In genomic region chr9:114477642-114478041, GRCh38 we compare ENCODE assay signal across 24 cellular contexts. TPM values are rescaled to one million over a fixed set of nuclear protein-coding genes. Genes with fewer than 3 reads are reported as not detected.
DNase-seq lines count a peak whose midpoint lies in the region; ATAC-seq, FAIRE-seq and TF ChIP-seq lines count a peak whose summit lies in the region.
"Had no signal": no experiment of that assay in that cellular context is flagged by ENCODE, and none has a peak within 500 bp of the region (broad histone marks: within the 10 kb centered on the region; RNA-seq: fewer than 3 reads in every experiment).

No MANE protein-coding gene starts in this region.

- in situ Hi-C loops in HepG2 (cut with HindIII; ENCODE audit: extremely low pct_ligation_motif_present, low pct_unique_long_range_greater_than_20kb): no loop called here

- BruUV-seq in HepG2 (replicated peaks; lab: Mats Ljungman, UMichigan): no TSS peak

- H3K9me3 Mint-ChIP-seq in GM23338 (no peaks in the 10 kb centered on the region), endodermal cell (no peaks in the 10 kb centered on the region), immature natural killer cell (no peaks in the 10 kb centered on the region)
- H3K9me3 Mint-ChIP-seq: CD4-positive, alpha-beta T cell; CD8-positive, alpha-beta T cell had no signal

- no peak overlapping the region for H3K9ac ChIP-seq in endodermal cell (ENCODE audit: extremely low read depth, low read length, poor library complexity, severe bottlenecking)
- no peak overlapping the region for H3K9ac ChIP-seq in HepG2 (ENCODE audit: insufficient read depth, low read depth, low read length)
- H3K9ac ChIP-seq: BLaER1 treated with 17β-estradiol and CSF1 and Interleukin-3, amounts not matched to agents 10 nM and 100 nM had no signal

- H3F3A ChIP-seq in GM23338 (replicated peaks; ENCODE audit: low read depth): no peaks in the 10 kb centered on the region

- TF ChIP-seq CTCF in GM23338 (conservative IDR thresholded peaks at IDR 0.05; ENCODE audit: low read depth in 2 of 2) (no peak), VCaP (conservative IDR thresholded peaks at IDR 0.05) (no peak), adrenal gland (IDR thresholded peaks at IDR 0.05) (no peak), endodermal cell (conservative IDR thresholded peaks at IDR 0.05) (no peak), HepG2 (CRISPR knock-in tag; IDR thresholded peaks at IDR 0.05) (no peak)

- peak; percentile 26 for DNase-seq in GM23338 (ENCODE audit: low spot score)
- DNase-seq in adrenal gland: peak in 2 of 7 donors; percentile 21 to 49
- DNase-seq in endodermal cell: peak; percentile 63
- DNase-seq in HepG2 (ENCODE audit: low spot score): no peak
- no peak for DNase-seq in NCI-H1048 (lab: John Stamatoyannopoulos, UW)
- DNase-seq in immature natural killer cell: no peak
- DNase-seq: AML-193; Caco-2; Calu3; CD4-positive, alpha-beta T cell; CD8-positive, alpha-beta T cell; DMS79 treated with DMSO at 0.1 percent for 48 hours; GF-D8 had no signal

- POLR2A ChIA-PET in HepG2 (lab: Yijun Ruan, JAX): no interaction called here

- H2AFZ ChIP-seq in GM23338 (no peak overlapping the region), HepG2 (ENCODE audit: low read length) (no peak overlapping the region)

- H3K27me3 ChIP-seq in GM23338 (ENCODE audit: insufficient read depth) (no peaks in the 10 kb centered on the region), adrenal gland (no peaks in the 10 kb centered on the region), endodermal cell (ENCODE audit: control insufficient read depth, insufficient read depth, low read length, poor library complexity, severe bottlenecking) (no peaks in the 10 kb centered on the region), HepG2 (ENCODE audit: control insufficient read depth in 1 of 2, insufficient read depth in 2 of 2, low read length in 2 of 2) (no peaks in the 10 kb centered on the region)
- H3K27me3 ChIP-seq: BLaER1 treated with 17β-estradiol and CSF1 and Interleukin-3, amounts not matched to agents 10 nM and 100 nM had no signal

- WGBS in adrenal gland, 4 donors: 82 to 95% (median 87%) methylated on average over 2 to 3 of the region's 3 CpGs
- WGBS in endodermal cell (ENCODE audit: insufficient coverage in 1 of 2, insufficient read length in 1 of 2), 2 experiments: 90 to 100% methylated on average over 1 to 3 of the region's 3 CpGs
- WGBS in HepG2 (ENCODE audit: low lambda C conversion rate): 84% methylated on average over 1 of the region's 3 CpGs

- H3K27me3 Mint-ChIP-seq in GM23338 (ENCODE audit: insufficient read depth, low read depth, poor library complexity) (peaks cover 8% of the 10 kb centered on the region), endodermal cell (ENCODE audit: insufficient read depth) (no peaks in the 10 kb centered on the region), immature natural killer cell (ENCODE audit: low read depth in 3 of 3) (peaks cover 5 to 8% (median 6%) of the 10 kb centered on the region in 3 donors)
- H3K27me3 Mint-ChIP-seq: CD4-positive, alpha-beta T cell had no signal

- no peaks in the 10 kb centered on the region for H3K36me3 ChIP-seq in GM23338 (ENCODE audit: insufficient read depth)
- peaks cover 0 to 3% of the 10 kb centered on the region in 2 donors for H3K36me3 ChIP-seq in adrenal gland (replicated peaks in 1 of 2)
- H3K36me3 ChIP-seq in endodermal cell (ENCODE audit: control insufficient read depth, insufficient read depth, low read length): no peaks in the 10 kb centered on the region
- peaks cover 0 to 8% of the 10 kb centered on the region in 2 experiments; a peak in 1 of 5 replicates for H3K36me3 ChIP-seq in HepG2 (replicated peaks in 1 of 2; ENCODE audit: control insufficient read depth in 1 of 2, insufficient read depth in 2 of 2, low read length in 2 of 2)
- H3K36me3 ChIP-seq: BLaER1 treated with 17β-estradiol and CSF1 and Interleukin-3, amounts not matched to agents 10 nM and 100 nM had no signal

- H3K9me3 ChIP-seq in adrenal gland (replicated peaks in 1 of 3) (no peaks in the 10 kb centered on the region), endodermal cell (ENCODE audit: control insufficient read depth, low read length) (no peaks in the 10 kb centered on the region), HepG2 (ENCODE audit: low read length) (no peaks in the 10 kb centered on the region)
- H3K9me3 ChIP-seq: A549; BLaER1 treated with 17β-estradiol and CSF1 and Interleukin-3, amounts not matched to agents 10 nM and 100 nM; Caco-2 had no signal

- peak overlapping the region; percentile 72 for H3K27ac Mint-ChIP-seq in GM23338
- H3K27ac Mint-ChIP-seq in endodermal cell: no peak overlapping the region
- H3K27ac Mint-ChIP-seq in immature natural killer cell: peak overlapping the region in 1 of 6 donors; percentile 43
- H3K27ac Mint-ChIP-seq: B cell; CD4-positive, alpha-beta T cell; CD8-positive, alpha-beta T cell had no signal

- H3K4me3 Mint-ChIP-seq in GM23338 (no peak overlapping the region), endodermal cell (no peak overlapping the region), immature natural killer cell (no peak overlapping the region)
- H3K4me3 Mint-ChIP-seq: B cell; CD4-positive, alpha-beta T cell; CD8-positive, alpha-beta T cell had no signal

- CTCF ChIA-PET in HepG2 (lab: Yijun Ruan, JAX; ENCODE audit: low intra/inter-chr PET ratio, low total read pairs): no interaction called here

- H3K79me2 ChIP-seq in GM23338 (replicated peaks; ENCODE audit: insufficient read depth): no peaks in the 10 kb centered on the region
- H3K79me2 ChIP-seq in HepG2 (ENCODE audit: insufficient read depth, low read length): no peaks in the 10 kb centered on the region

- TF ChIP-seq RAD21 in HepG2 (CRISPR knock-in tag; IDR thresholded peaks at IDR 0.05): no peak

- no peaks in the 10 kb centered on the region for H4K20me1 ChIP-seq in GM23338 (replicated peaks; ENCODE audit: insufficient read depth)
- H4K20me1 ChIP-seq in HepG2 (ENCODE audit: insufficient read depth, low read length): peaks cover 3% of the 10 kb centered on the region; the same call in 1 of the 2 replicates
- H4K20me1 ChIP-seq: BLaER1 treated with 17β-estradiol and CSF1 and Interleukin-3, amounts not matched to agents 10 nM and 100 nM had no signal

- FAIRE-seq in HepG2 (lab: Jason Lieb, UNC): no peak
- FAIRE-seq: A549, D721Med, G401.6, GM12891, GM19239 had no signal

- H3K4me1 ChIP-seq in GM23338 (ENCODE audit: insufficient read depth) (no peaks in the 10 kb centered on the region), adrenal gland (replicated peaks in 1 of 2) (peaks cover 33 to 83% of the 10 kb centered on the region in 2 donors), endodermal cell (ENCODE audit: control insufficient read depth, insufficient read depth, low read length) (no peaks in the 10 kb centered on the region), HepG2 (ENCODE audit: insufficient read depth, low read length) (no peaks in the 10 kb centered on the region)
- H3K4me1 ChIP-seq: A549, Caco-2 had no signal

- intact Hi-C loops in adrenal gland (cut with DNase I) (no loop called here), HepG2 (cut with micrococcal nuclease; ENCODE audit: unreplicated experiment) (no loop called here)

- TF ChIP-seq EP300 in HepG2 (IDR thresholded peaks at IDR 0.05; ENCODE audit: low read depth in 2 of 2, low read length in 2 of 2) (no peak), HepG2 (CRISPR knock-in tag; IDR thresholded peaks at IDR 0.05; ENCODE audit: borderline replicate concordance) (no peak)

- no peak for ATAC-seq in GM23338
- ATAC-seq in HepG2: no peak
- no peak for ATAC-seq in GM19324 (IDR thresholded peaks at IDR 0.05; ENCODE audit: low FRiP score, unreplicated experiment)
- ATAC-seq: A549; CD8-positive, alpha-beta T cell had no signal

- TF ChIP-seq POLR2A in adrenal gland (IDR thresholded peaks at IDR 0.05) (no peak), HepG2 (IDR thresholded peaks at IDR 0.05; ENCODE audit: insufficient read depth in 1 of 2, low read depth in 2 of 2, low read length in 2 of 2) (no peak)

- H3K9me2 ChIP-seq in GM23338 (ENCODE audit: insufficient read depth): no peaks in the 10 kb centered on the region

- peaks cover 18% of the 10 kb centered on the region for H3K4me1 Mint-ChIP-seq in GM23338
- peaks cover 2% of the 10 kb centered on the region for H3K4me1 Mint-ChIP-seq in endodermal cell
- peaks cover 7 to 10% of the 10 kb centered on the region in 2 donors for H3K4me1 Mint-ChIP-seq in immature natural killer cell

- no peak overlapping the region for H3K4me2 ChIP-seq in GM23338
- no peak overlapping the region for H3K4me2 ChIP-seq in HepG2 (ENCODE audit: low read depth, low read length)
- H3K4me2 ChIP-seq: A549; BLaER1 treated with 17β-estradiol and CSF1 and Interleukin-3, amounts not matched to agents 10 nM and 100 nM had no signal

- H3K4me3 ChIP-seq in GM23338 (no peak overlapping the region), adrenal gland (no peak overlapping the region), endodermal cell (ENCODE audit: low read length) (no peak overlapping the region), HepG2 (replicated peaks in 1 of 3; ENCODE audit: insufficient read depth in 1 of 3, low read depth in 2 of 3, low read length in 3 of 3) (no peak overlapping the region)
- H3K4me3 ChIP-seq: A549; BLaER1 treated with 17β-estradiol and CSF1 and Interleukin-3, amounts not matched to agents 10 nM and 100 nM had no signal

- H3K27ac ChIP-seq in GM23338 (ENCODE audit: low read depth) (no peak overlapping the region), VCaP (peak overlapping the region; percentile 60; the same call in 1 of the 2 replicates), adrenal gland (peak overlapping the region in 3 of 5 donors; percentile 74 to 83 (median 76)), endodermal cell (ENCODE audit: low read depth, low read length) (no peak overlapping the region), HepG2 (ENCODE audit: extremely low read length, insufficient read depth, low read length) (no peak overlapping the region)
- H3K27ac ChIP-seq: 22Rv1; A549; BLaER1 treated with 17β-estradiol and CSF1 and Interleukin-3, amounts not matched to agents 10 nM and 100 nM; C4-2B had no signal

- H3K36me3 Mint-ChIP-seq in GM23338 (ENCODE audit: low read depth) (no peaks in the 10 kb centered on the region; the same call in 1 of the 3 replicates), endodermal cell (ENCODE audit: low read depth) (no peaks in the 10 kb centered on the region), immature natural killer cell (no peaks in the 10 kb centered on the region)
- H3K36me3 Mint-ChIP-seq: CD8-positive, alpha-beta T cell had no signal

RNA-seq across cellular contexts. Expression of gene WHRN, which starts 27.6 kb away (rescaled TPM):
- 8.9 and 11.2 TPM in 2 replicates for total RNA-seq in GM23338 (2014; rRNA removed; shearing (Covaris generic))
- polyA plus RNA-seq in GM23338 (2016; fragmentation: Nextera tagmentation; extraction: Ambion mirVana): 7.2 and 8.3 TPM in 2 replicates
- 100 to 1,000 TPM in 4 of 8 donors, 10 to 100 TPM in 4; 67.2 to 154 (median 96.4) TPM for total RNA-seq in adrenal gland
- polyA plus RNA-seq in adrenal gland: 100 to 1,000 TPM in 2 of 3 donors, 10 to 100 TPM in 1; 34.8 to 359 (median 247) TPM
- 10 to 100 TPM in 1 of 2 donors, 1 to 10 TPM in 1; 7.0 to 12.8 TPM for total RNA-seq in endodermal cell
- 17.9 TPM for polyA plus RNA-seq in endodermal cell (2013, experiment 1 of 2)
- 16.1 TPM for polyA plus RNA-seq in endodermal cell (2013, experiment 2 of 2)
- 1.8 and 2.3 TPM in 2 replicates for total RNA-seq in HepG2 (2016; rRNA removed; fragmentation: Illumina TruSeq; extraction: Trizol)
- 0.51 and 0.97 TPM in 2 replicates for total RNA-seq in HepG2 (2016; cell fraction: cytosol; rRNA removed; fragmentation: Illumina TruSeq; extraction: Trizol; ENCODE audit: low read depth)
- 1.1 and 2.7 TPM in 2 replicates for total RNA-seq in HepG2 (2016; cell fraction: insoluble cytoplasmic fraction; rRNA removed; fragmentation: Illumina TruSeq; extraction: Trizol)
- 1.5 and 2.5 TPM in 2 replicates for total RNA-seq in HepG2 (2016; cell fraction: membrane; rRNA removed; fragmentation: Illumina TruSeq; extraction: Trizol)
- total RNA-seq in HepG2 (2016; cell fraction: nucleus; rRNA removed; fragmentation: Illumina TruSeq; extraction: Trizol): 6.3 and 6.6 TPM in 2 replicates
- polyA plus RNA-seq in HepG2 (2011; rRNA removed): 5.3 and 5.8 TPM in 2 replicates
- 1.8 and 2.4 TPM in 2 replicates for polyA plus RNA-seq in HepG2 (2011; cell fraction: cytosol; rRNA removed)
- polyA plus RNA-seq in HepG2 (2011; cell fraction: nucleus; rRNA removed): 43.6 and 56.3 TPM in 2 replicates
- polyA plus RNA-seq in HepG2 (2012): 4.9 and 5.7 TPM in 2 replicates
- polyA plus RNA-seq in HepG2 (2016; cell fraction: cytosol; fragmentation: Illumina TruSeq; extraction: Trizol; ENCODE audit: low read depth): 0.68 and 0.91 TPM in 2 replicates
- polyA plus RNA-seq in HepG2 (2016; cell fraction: insoluble cytoplasmic fraction; fragmentation: Illumina TruSeq; extraction: Trizol; ENCODE audit: low read depth): 2.5 and 3.9 TPM in 2 replicates
- 1.9 and 2.8 TPM in 2 replicates for polyA plus RNA-seq in HepG2 (2016; cell fraction: membrane; fragmentation: Illumina TruSeq; extraction: Trizol; ENCODE audit: low read depth)
- 15.3 TPM in 2 replicates for polyA plus RNA-seq in HepG2 (2016; cell fraction: nucleus; fragmentation: Illumina TruSeq; extraction: Trizol; ENCODE audit: insufficient read depth, low read depth)
- 3.2 and 4.6 TPM in 2 replicates for polyA minus RNA-seq in HepG2 (2011; rRNA and poly(A)+ RNA removed; ENCODE audit: low replicate concordance)
- polyA minus RNA-seq in HepG2 (2011; cell fraction: cytosol; rRNA and poly(A)+ RNA removed): 1.2 and 2.5 TPM in 2 replicates
- 9.1 and 12.0 TPM in 2 replicates for polyA minus RNA-seq in HepG2 (2011; cell fraction: nucleus; rRNA and poly(A)+ RNA removed)
- 1 to 10 TPM in 2 of 3 donors, under 1 TPM in 1; 0.22 to 1.4 (median 1.0) TPM for polyA plus RNA-seq in immature natural killer cell

Comparison
In these comparisons a context has a peak if more than half of its experiments do, and no peak if none do; other contexts are left out.
1. DNase-seq: peak in GM23338 (single experiment) and endodermal cell (single experiment); none in HepG2 (single experiment), NCI-H1048 (single experiment) and immature natural killer cell (0 of 3).
2. H3K27ac ChIP-seq: peak in VCaP (single experiment) and adrenal gland (3 of 5); none in GM23338 (single experiment), endodermal cell (single experiment) and HepG2 (single experiment).